In genomic region chr5:15695171-15695676, GRCh38 we compare ENCODE assay signal across 14 cellular contexts.
DNase-seq lines count a peak whose midpoint lies in the region; ATAC-seq lines count a peak whose summit lies in the region.
"Had no signal": no experiment of that assay in that cellular context is flagged by ENCODE, and none has a peak within 500 bp of the region (broad histone marks: within the 10 kb centered on the region; RNA-seq: fewer than 3 reads in every experiment).

No MANE protein-coding gene starts in this region.

- intact Hi-C loops in sciatic nerve (cut with DNase I): no loop called here

- H3K4me1 Mint-ChIP-seq in stimulated activated naive B cell treated with anti-CD40 and anti-IgM and Interleukin-4, amounts not matched to agents 10 μg/mL and 1 μg/mL and 100 μg/mL, for 72 hours: no peaks in the 10 kb centered on the region
- H3K4me1 Mint-ChIP-seq: naive B cell had no signal

- H3K27me3 Mint-ChIP-seq in stimulated activated naive B cell treated with anti-CD40 and anti-IgM and Interleukin-4, amounts not matched to agents 10 μg/mL and 1 μg/mL and 100 μg/mL, for 72 hours: no peaks in the 10 kb centered on the region
- H3K27me3 Mint-ChIP-seq: naive B cell had no signal

- no peak overlapping the region for H3K4me3 Mint-ChIP-seq in stimulated activated naive B cell treated with anti-CD40 and anti-IgM and Interleukin-4, amounts not matched to agents 10 μg/mL and 1 μg/mL and 100 μg/mL, for 72 hours
- H3K4me3 Mint-ChIP-seq: naive B cell had no signal

- DNase-seq in ELF-1 (ENCODE audit: low read depth, low spot score): peak; percentile 44
- DNase-seq in amniotic epithelial cell (ENCODE audit: low read depth): peak; percentile 53
- DNase-seq in hepatic stellate cell (ENCODE audit: low spot score): peak; percentile 21
- DNase-seq in sciatic nerve (ENCODE audit: low spot score): no peak
- DNase-seq in DMS153 (lab: John Stamatoyannopoulos, UW): no peak
- DNase-seq in stimulated activated naive B cell treated with anti-CD40 and anti-IgM and Interleukin-4, amounts not matched to agents 10 μg/mL and 1 μg/mL and 100 μg/mL, for 72 hours: no peak
- DNase-seq: anterior cingulate cortex; foreskin melanocyte; naive B cell; NCI-H446 treated with DMSO at 0.1 percent for 48 hours; stimulated activated CD4-positive, alpha-beta T cell treated with anti-CD3 and anti-CD28 coated beads, Interleukin-4, amount 100 ng/mL, for 24 hours; SW 1271 had no signal

- peaks cover 3 to 13% of the 10 kb centered on the region in 2 donors for H3K9me3 Mint-ChIP-seq in stimulated activated naive B cell treated with anti-CD40 and anti-IgM and Interleukin-4, amounts not matched to agents 10 μg/mL and 1 μg/mL and 100 μg/mL, for 72 hours

- H3K27ac Mint-ChIP-seq in stimulated activated naive B cell treated with anti-CD40 and anti-IgM and Interleukin-4, amounts not matched to agents 10 μg/mL and 1 μg/mL and 100 μg/mL, for 72 hours: no peak overlapping the region
- H3K27ac Mint-ChIP-seq: naive B cell had no signal

- H3K36me3 Mint-ChIP-seq in stimulated activated naive B cell treated with anti-CD40 and anti-IgM and Interleukin-4, amounts not matched to agents 10 μg/mL and 1 μg/mL and 100 μg/mL, for 72 hours: no peaks in the 10 kb centered on the region
- H3K36me3 Mint-ChIP-seq: naive B cell had no signal

- ATAC-seq in sciatic nerve (peak; percentile 24), GM21576 (IDR thresholded peaks at IDR 0.05; ENCODE audit: unreplicated experiment) (no peak), GM19463 (IDR thresholded peaks at IDR 0.05; ENCODE audit: unreplicated experiment) (no peak)
- ATAC-seq in stimulated activated naive B cell treated with anti-CD40 and anti-IgM and Interleukin-4, amounts not matched to agents 10 μg/mL and 1 μg/mL and 100 μg/mL, for 72 hours (replicated peaks): no peak

Comparison
In these comparisons a context has a peak if more than half of its experiments do, and no peak if none do; other contexts are left out.
1. DNase-seq: peak in ELF-1 (single experiment), amniotic epithelial cell (single experiment) and hepatic stellate cell (single experiment); none in sciatic nerve (single experiment), DMS153 (single experiment) and stimulated activated naive B cell treated with anti-CD40 and anti-IgM and Interleukin-4, amounts not matched to agents 10 μg/mL and 1 μg/mL and 100 μg/mL, for 72 hours (single experiment).